In genomic region chr10:76649271-76649670, GRCh38 we compare ENCODE assay signal across 22 cellular contexts.
"Had no signal": no experiment of that assay in that cellular context is flagged by ENCODE, and none has a peak within 500 bp of the region (broad histone marks: within the 10 kb centered on the region; RNA-seq: fewer than 3 reads in every experiment).

No MANE protein-coding gene starts in this region.

- ATAC-seq: activated CD4-positive, CD25-positive, alpha-beta regulatory T cell treated with anti-CD3 and anti-CD28 coated beads, Interleukin-2, amount 50 U/mL, for 24 hours; activated T-cell treated with anti-CD3 and anti-CD28 coated beads, Interleukin-2, amount 50 U/mL, for 72 hours; natural killer cell treated with Interleukin-12 subunit alpha and Interleukin-12 subunit beta and Interleukin-15 and Interleukin-18, amount 100 ng/mL, for 72 hours; right lobe of liver; stimulated activated naive B cell treated with anti-CD40 and anti-IgM and Interleukin-4, amounts not matched to agents 10 μg/mL and 1 μg/mL and 100 μg/mL, for 72 hours had no signal

- H3K27me3 ChIP-seq: cardiac muscle cell, heart right ventricle, left lung, right lobe of liver had no signal

- H3K27ac ChIP-seq: cardiac muscle cell, epithelial cell of prostate, heart right ventricle, left lung, right lobe of liver, thoracic aorta had no signal

- H3K27me3 Mint-ChIP-seq: activated CD4-positive, alpha-beta memory T cell treated with anti-CD3 and anti-CD28 coated beads, Interleukin-2, amount 10 ng/mL, durations not matched to agents 7 days and 5 days; activated CD4-positive, alpha-beta T cell treated with anti-CD3 and anti-CD28 coated beads, Interleukin-2, amount 10 ng/mL, durations not matched to agents 24 days and 14 days; activated naive CD8-positive, alpha-beta T cell treated with anti-CD3 and anti-CD28 coated beads, Interleukin-2, amount 10 ng/mL, durations not matched to agents 7 days and 5 days had no signal

- FAIRE-seq: small intestine had no signal

- H3K4me1 ChIP-seq: left lung, right lobe of liver had no signal

- H3K9me3 ChIP-seq: heart right ventricle, left lung, right lobe of liver, thoracic aorta had no signal

- H3K36me3 ChIP-seq: cardiac muscle cell, heart right ventricle, left lung, right lobe of liver, thoracic aorta had no signal

- H3K27ac Mint-ChIP-seq: activated CD4-positive, alpha-beta memory T cell treated with anti-CD3 and anti-CD28 coated beads, Interleukin-2, amount 10 ng/mL, durations not matched to agents 7 days and 5 days; activated CD4-positive, alpha-beta T cell treated with anti-CD3 and anti-CD28 coated beads, Interleukin-2, amount 10 ng/mL, durations not matched to agents 24 days and 14 days; activated naive CD4-positive, alpha-beta T cell treated with anti-CD3 and anti-CD28 coated beads for 36 hours; activated naive CD8-positive, alpha-beta T cell treated with anti-CD3 and anti-CD28 coated beads, Interleukin-2, amount 10 ng/mL, durations not matched to agents 7 days and 5 days; activated T-cell treated with anti-CD3 and anti-CD28 coated beads, Interleukin-2, amount 50 U/mL, for 72 hours; mesothelial cell of epicardium; natural killer cell treated with Interleukin-12 subunit alpha and Interleukin-12 subunit beta and Interleukin-15 and Interleukin-18, amount 100 ng/mL, for 72 hours; stimulated activated naive B cell treated with anti-CD40 and anti-IgM and Interleukin-4, amounts not matched to agents 10 μg/mL and 1 μg/mL and 100 μg/mL, for 72 hours had no signal

- H3K36me3 Mint-ChIP-seq: activated naive CD8-positive, alpha-beta T cell treated with anti-CD3 and anti-CD28 coated beads, Interleukin-2, amount 10 ng/mL, durations not matched to agents 7 days and 5 days; stimulated activated naive B cell treated with anti-CD40 and anti-IgM and Interleukin-4, amounts not matched to agents 10 μg/mL and 1 μg/mL and 100 μg/mL, for 72 hours had no signal

- H3K4me3 ChIP-seq: cardiac muscle cell, heart right ventricle, left lung, right lobe of liver, thoracic aorta had no signal

- H3K4me3 Mint-ChIP-seq: activated CD4-positive, alpha-beta memory T cell treated with anti-CD3 and anti-CD28 coated beads, Interleukin-2, amount 10 ng/mL, durations not matched to agents 7 days and 5 days; activated CD4-positive, alpha-beta T cell treated with anti-CD3 and anti-CD28 coated beads, Interleukin-2, amount 10 ng/mL, durations not matched to agents 24 days and 14 days; activated naive CD4-positive, alpha-beta T cell treated with anti-CD3 and anti-CD28 coated beads for 36 hours; activated naive CD8-positive, alpha-beta T cell treated with anti-CD3 and anti-CD28 coated beads, Interleukin-2, amount 10 ng/mL, durations not matched to agents 7 days and 5 days; activated T-cell treated with anti-CD3 and anti-CD28 coated beads, Interleukin-2, amount 50 U/mL, for 72 hours; mesothelial cell of epicardium; natural killer cell treated with Interleukin-12 subunit alpha and Interleukin-12 subunit beta and Interleukin-15 and Interleukin-18, amount 100 ng/mL, for 72 hours; stimulated activated naive B cell treated with anti-CD40 and anti-IgM and Interleukin-4, amounts not matched to agents 10 μg/mL and 1 μg/mL and 100 μg/mL, for 72 hours had no signal

- H3K4me1 Mint-ChIP-seq: activated CD4-positive, alpha-beta memory T cell treated with anti-CD3 and anti-CD28 coated beads, Interleukin-2, amount 10 ng/mL, durations not matched to agents 7 days and 5 days; activated CD4-positive, alpha-beta T cell treated with anti-CD3 and anti-CD28 coated beads, Interleukin-2, amount 10 ng/mL, durations not matched to agents 24 days and 14 days; activated naive CD8-positive, alpha-beta T cell treated with anti-CD3 and anti-CD28 coated beads, Interleukin-2, amount 10 ng/mL, durations not matched to agents 7 days and 5 days; stimulated activated naive B cell treated with anti-CD40 and anti-IgM and Interleukin-4, amounts not matched to agents 10 μg/mL and 1 μg/mL and 100 μg/mL, for 72 hours had no signal

- H3K9me3 Mint-ChIP-seq: activated naive CD4-positive, alpha-beta T cell treated with anti-CD3 and anti-CD28 coated beads for 36 hours; activated naive CD8-positive, alpha-beta T cell treated with anti-CD3 and anti-CD28 coated beads, Interleukin-2, amount 10 ng/mL, durations not matched to agents 7 days and 5 days; activated T-cell treated with anti-CD3 and anti-CD28 coated beads, Interleukin-2, amount 50 U/mL, for 72 hours had no signal

- DNase-seq: activated CD4-positive, alpha-beta memory T cell treated with anti-CD3 and anti-CD28 coated beads, Interleukin-2, amount 10 ng/mL, durations not matched to agents 7 days and 5 days; activated CD4-positive, alpha-beta T cell treated with anti-CD3 and anti-CD28 coated beads, Interleukin-2, amount 10 ng/mL, durations not matched to agents 24 days and 14 days; activated effector memory CD4-positive, alpha-beta T cell treated with Interleukin-2 at 50 U/mL for 16 hours; activated naive CD4-positive, alpha-beta T cell treated with anti-CD3 and anti-CD28 coated beads for 36 hours; activated naive CD8-positive, alpha-beta T cell treated with anti-CD3 and anti-CD28 coated beads, Interleukin-2, amount 10 ng/mL, durations not matched to agents 7 days and 5 days; activated T-cell treated with anti-CD3 and anti-CD28 coated beads, Interleukin-2, amount 50 U/mL, for 72 hours; amygdala; cortex of kidney; heart right ventricle; left lung; right lobe of liver; stimulated activated CD4-positive, alpha-beta T cell treated with anti-CD3 and anti-CD28 coated beads, Interleukin-15, amount 100 ng/mL, for 24 hours; stimulated activated CD4-positive, alpha-beta T cell treated with anti-CD3 and anti-CD28 coated beads, Interleukin-2, amount 100 ng/mL, for 48 hours; stimulated activated CD8-positive, alpha-beta memory T cell treated with anti-CD3 and anti-CD28 coated beads, Interleukin-4, amount 100 ng/mL, for 48 hours; stimulated activated naive B cell treated with anti-CD40 and anti-IgM and Interleukin-4, amounts not matched to agents 10 μg/mL and 1 μg/mL and 100 μg/mL, for 72 hours had no signal
